In genomic region chr7:81110673-81111072, GRCh38 we compare ENCODE assay signal across 1 cellular context.
TF ChIP-seq lines count a peak whose summit lies in the region.

No MANE protein-coding gene starts in this region.

TF ChIP-seq in IMR-90, 13 proteins besides CTCF, POLR2A, EP300 and RAD21 (continued from another document):
- TF ChIP-seq ELK1 (IDR thresholded peaks at IDR 0.05; ENCODE audit: borderline replicate concordance, low read depth, low read length) (no peak), RCOR1 (IDR thresholded peaks at IDR 0.05; ENCODE audit: insufficient replicate concordance, low read length) (no peak), SMC3 (IDR thresholded peaks at IDR 0.05; ENCODE audit: low read depth, low read length) (no peak)
